8 cellular contexts compared by ENCODE assay signal in genomic region chr1:220878223-220879081, GRCh38. TPM values are rescaled to one million over a fixed set of nuclear protein-coding genes. Genes with fewer than 3 reads are reported as not detected.
DNase-seq lines count a peak whose midpoint lies in the region; ATAC-seq and TF ChIP-seq lines count a peak whose summit lies in the region.

No MANE protein-coding gene starts in this region.

- CTCF ChIA-PET in Calu3 (lab: Charles Lee) (no interaction called here), T-cell (lab: Charles Lee) (no interaction called here)

- intact Hi-C loops in Calu3 (cut with micrococcal nuclease; ENCODE audit: unreplicated experiment), result loop anchor here (1.0 to 10.0 kb wide), 2 partner anchors 325 to 1576 kb away; no protein-coding TSS in a partner anchor

- no TSS peak for BruUV-seq in Calu3 (replicated peaks; lab: Mats Ljungman, UMichigan)

- TF ChIP-seq CTCF in Calu3 (IDR thresholded peaks at IDR 0.05; ENCODE audit: unreplicated experiment) (no peak), glutamatergic neuron (IDR thresholded peaks at IDR 0.05; ENCODE audit: partially characterized antibody, unreplicated experiment) (no peak)

- no peak for DNase-seq in Calu3
- DNase-seq in T-cell, result no peak
- peak; percentile 19 for DNase-seq in glutamatergic neuron
- DNase-seq in retina, result peak; percentile 72
- DNase-seq in NCI-H1694 (lab: John Stamatoyannopoulos, UW), result no peak
- DNase-seq in occipital lobe (lab: John Stamatoyannopoulos, UW), result no peak
- no peak for DNase-seq in amygdala (lab: John Stamatoyannopoulos, UW)

- H3K27ac Mint-ChIP-seq in Calu3 (ENCODE audit: unreplicated experiment) (no peak overlapping the region), T-cell (peak overlapping the region in 1 of 2 donors; percentile 39), glutamatergic neuron (ENCODE audit: unreplicated experiment) (no peak overlapping the region)

- H3K4me1 Mint-ChIP-seq in Calu3 (ENCODE audit: low read depth, unreplicated experiment) (no peaks in the 10 kb centered on the region), T-cell (peaks cover 22 to 37% (median 36%) of the 10 kb centered on the region in 3 donors), glutamatergic neuron (ENCODE audit: low read depth, unreplicated experiment) (peaks cover 35% of the 10 kb centered on the region)

- H3K27me3 Mint-ChIP-seq in Calu3 (ENCODE audit: unreplicated experiment), result peaks cover 32% of the 10 kb centered on the region
- peaks cover 66 to 78% of the 10 kb centered on the region in 2 donors for H3K27me3 Mint-ChIP-seq in T-cell
- peaks cover 40% of the 10 kb centered on the region for H3K27me3 Mint-ChIP-seq in glutamatergic neuron (ENCODE audit: unreplicated experiment)

- peak; percentile 13 for ATAC-seq in HG02571 (IDR thresholded peaks at IDR 0.05; ENCODE audit: unreplicated experiment)
- no peak for ATAC-seq in T-cell (replicated peaks in 1 of 4)

- H3K4me3 Mint-ChIP-seq in Calu3 (ENCODE audit: low read depth, unreplicated experiment) (peak overlapping the region; percentile 83), T-cell (peak overlapping the region; percentile 65 to 82 (median 74)), glutamatergic neuron (ENCODE audit: unreplicated experiment) (peak overlapping the region; percentile 76)

- H3K9me3 Mint-ChIP-seq in Calu3 (ENCODE audit: low read depth, unreplicated experiment), result no peaks in the 10 kb centered on the region
- no peaks in the 10 kb centered on the region for H3K9me3 Mint-ChIP-seq in T-cell
- peaks cover 9% of the 10 kb centered on the region for H3K9me3 Mint-ChIP-seq in glutamatergic neuron (ENCODE audit: unreplicated experiment)

- POLR2A ChIA-PET in T-cell (lab: Charles Lee), result interaction anchor here in 1 of 2 donors (0.7 kb wide), 1 partner anchor 278 kb away, joined by 5 read pairs; no protein-coding TSS in a partner anchor

- H3K36me3 Mint-ChIP-seq in Calu3 (ENCODE audit: insufficient read depth, unreplicated experiment), result peaks cover 17% of the 10 kb centered on the region
- H3K36me3 Mint-ChIP-seq in T-cell, result no peaks in the 10 kb centered on the region
- no peaks in the 10 kb centered on the region for H3K36me3 Mint-ChIP-seq in glutamatergic neuron (ENCODE audit: unreplicated experiment)

RNA-seq across cellular contexts. Expression of gene HLX, which starts 0.8 kb away (rescaled TPM):
- total RNA-seq in Calu3 (2022) (0.09 and 0.32 TPM in 2 replicates), T-cell (under 1 TPM in 4 of 5 donors, not detected in 1; 0.18 to 0.46 (median 0.37) TPM), glutamatergic neuron (ENCODE audit: unreplicated experiment) (0.56 TPM), occipital lobe (0.31 TPM)

Comparison
In these comparisons a context has a peak if more than half of its experiments do, and no peak if none do; other contexts are left out.
1. DNase-seq: peak in glutamatergic neuron (single experiment) and retina (single experiment); none in Calu3 (single experiment), T-cell (0 of 34), NCI-H1694 (single experiment), occipital lobe (single experiment) and amygdala (0 of 56).
2. Peak in every context shown above with its lines, with median percentiles within 50 percentile points of each other: H3K4me3 Mint-ChIP-seq.